24 cellular contexts compared by ENCODE assay signal in the genomic region with DNA sequence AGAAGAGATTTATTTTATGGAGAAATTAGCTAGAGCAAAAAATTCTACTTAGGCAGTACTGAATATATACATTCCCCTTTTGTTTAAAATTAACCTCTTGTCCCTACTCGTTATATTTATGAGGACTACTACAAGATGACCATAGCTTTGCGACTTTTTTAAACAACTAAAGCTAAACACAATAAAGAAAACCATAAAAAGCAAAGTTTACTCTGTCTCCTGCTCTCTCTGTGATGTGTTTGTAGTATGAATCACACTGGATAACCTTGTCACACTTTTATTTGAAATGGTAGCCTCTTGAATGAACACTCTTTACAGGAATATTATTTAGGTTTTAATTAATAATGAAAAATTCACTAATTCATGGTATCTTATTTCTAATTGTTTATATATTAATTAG.
"Had no signal": no experiment of that assay in that cellular context is flagged by ENCODE, and none has a peak within 500 bp of the region (broad histone marks: within the 10 kb centered on the region; RNA-seq: fewer than 3 reads in every experiment).

No MANE protein-coding gene starts in this region.

- DNase-seq: activated CD4-positive, alpha-beta T cell treated with anti-CD3 and anti-CD28 coated beads, Interleukin-2, amount 50 U/mL, for 1 hour; activated CD4-positive, CD25-positive, alpha-beta regulatory T cell treated with anti-CD3 and anti-CD28 coated beads, Interleukin-2, amount 50 U/mL, for 72 hours; activated CD8-positive, alpha-beta memory T cell treated with anti-CD3 and anti-CD28 coated beads for 24 hours; activated CD8-positive, alpha-beta memory T cell treated with anti-CD3 and anti-CD28 coated beads, Interleukin-2, amount 50 U/mL, for 48 hours; activated effector memory CD4-positive, alpha-beta T cell treated with anti-CD3 and anti-CD28 coated beads, Interleukin-2, amount 50 U/mL, for 16 hours; activated naive CD4-positive, alpha-beta T cell treated with anti-CD3 and anti-CD28 coated beads, Interleukin-2, amount 50 U/mL, for 16 hours; activated T-cell treated with anti-CD3 and anti-CD28 coated beads, Interleukin-2, amount 50 U/mL, for 72 hours; aorta; effector CD4-positive, alpha-beta T cell; heart right ventricle; mesenchymal stem cell; natural killer cell; ovary; retina; stimulated activated CD4-positive, alpha-beta T cell treated with anti-CD3 and anti-CD28 coated beads, Interleukin-12 subunit alpha, Interleukin-12 subunit beta, amount 100 ng/mL, for 4 hours; stimulated activated CD4-positive, alpha-beta T cell treated with anti-CD3 and anti-CD28 coated beads, Interleukin-1b, Interleukin-23, amount 100 ng/mL, for 48 hours; stimulated activated naive CD4-positive, alpha-beta T cell treated with Interleukin-2 at 50 U/mL for 16 hours; T-helper 1 cell; T-helper 9 cell; thyroid gland had no signal

- H3K27ac Mint-ChIP-seq: activated T-cell treated with anti-CD3 and anti-CD28 coated beads, Interleukin-2, amount 50 U/mL, for 72 hours; natural killer cell had no signal

- H3K36me3 Mint-ChIP-seq: natural killer cell had no signal

- ATAC-seq: activated T-cell treated with anti-CD3 and anti-CD28 coated beads, Interleukin-2, amount 50 U/mL, for 72 hours; gastroesophageal sphincter; heart right ventricle; natural killer cell had no signal

- H3K9me3 ChIP-seq: breast epithelium, gastroesophageal sphincter, ovary, thyroid gland had no signal

- H3K27me3 ChIP-seq: breast epithelium, esophagus muscularis mucosa, gastroesophageal sphincter, heart right ventricle, ovary, thyroid gland had no signal

- H3K27ac ChIP-seq: breast epithelium, esophagus muscularis mucosa, gastroesophageal sphincter, heart right ventricle, ovary, thyroid gland, VCaP had no signal

- H3K4me1 Mint-ChIP-seq: natural killer cell had no signal

- H3K4me3 Mint-ChIP-seq: activated T-cell treated with anti-CD3 and anti-CD28 coated beads, Interleukin-2, amount 50 U/mL, for 72 hours; natural killer cell had no signal

- H3K4me3 ChIP-seq: breast epithelium, esophagus muscularis mucosa, gastroesophageal sphincter, heart right ventricle, ovary, thyroid gland had no signal

- H3K4me1 ChIP-seq: breast epithelium, thyroid gland had no signal

- H3K36me3 ChIP-seq: breast epithelium, esophagus muscularis mucosa, gastroesophageal sphincter, heart right ventricle, ovary, thyroid gland had no signal
